Comparison of ENCODE assay signal across 8 cellular contexts in genomic region chrX:132216283-132216682, GRCh38. TPM values are rescaled to one million over a fixed set of nuclear protein-coding genes. Genes with fewer than 3 reads are reported as not detected.
DNase-seq lines count a peak whose midpoint lies in the region; ATAC-seq lines count a peak whose summit lies in the region.

No MANE protein-coding gene starts in this region.

- ATAC-seq in HG03045 (IDR thresholded peaks at IDR 0.05; ENCODE audit: unreplicated experiment) (no peak), GM18861 (IDR thresholded peaks at IDR 0.05; ENCODE audit: unreplicated experiment) (no peak)

- WGBS in mesodermal cell (ENCODE audit: insufficient coverage in 2 of 2), 2 experiments: no CpG with 5 or more reads among the region's 8 CpGs

- peak overlapping the region; percentile 58 for H3K4me3 ChIP-seq in mesodermal cell (ENCODE audit: extremely low read depth, insufficient read depth, low read length, poor library complexity, severe bottlenecking)

- H3K36me3 ChIP-seq in mesodermal cell (ENCODE audit: control insufficient read depth, insufficient read depth, low read length): peaks cover 19% of the 10 kb centered on the region

- H3K9me3 ChIP-seq in mesodermal cell (ENCODE audit: control insufficient read depth, low read length): no peaks in the 10 kb centered on the region

- peak; percentile 1 for DNase-seq in stimulated activated CD4-positive, alpha-beta T cell treated with anti-CD3 and anti-CD28 coated beads, Interleukin-2, amount 100 ng/mL, for 4 hours (ENCODE audit: low read depth)
- DNase-seq in stimulated activated CD4-positive, alpha-beta T cell treated with anti-CD3 and anti-CD28 coated beads, Interleukin-2, amount 100 ng/mL, for 48 hours: no peak
- peak; percentile 55 for DNase-seq in amniotic epithelial cell (ENCODE audit: low read depth)
- DNase-seq in retina: no peak
- DNase-seq in NCI-H2029 treated with DMSO at 0.1 percent for 48 hours (lab: John Stamatoyannopoulos, UW): no peak

- no peak overlapping the region for H3K27ac ChIP-seq in mesodermal cell (ENCODE audit: low read depth, low read length, severe bottlenecking)

- no peaks in the 10 kb centered on the region for H3K4me1 ChIP-seq in mesodermal cell (ENCODE audit: control insufficient read depth, insufficient read depth, low read length, poor library complexity, severe bottlenecking)

RNA-seq across cellular contexts. Expression of gene RAP2C, which starts 3.0 kb away (rescaled TPM):
- 30.9 TPM for polyA plus RNA-seq in mesodermal cell (2013, experiment 1 of 2)
- 31.9 TPM for polyA plus RNA-seq in mesodermal cell (2013, experiment 2 of 2)

Comparison
In these comparisons a context has a peak if more than half of its experiments do, and no peak if none do; other contexts are left out.
1. DNase-seq: peak in stimulated activated CD4-positive, alpha-beta T cell treated with anti-CD3 and anti-CD28 coated beads, Interleukin-2, amount 100 ng/mL, for 4 hours (single experiment) and amniotic epithelial cell (single experiment); none in stimulated activated CD4-positive, alpha-beta T cell treated with anti-CD3 and anti-CD28 coated beads, Interleukin-2, amount 100 ng/mL, for 48 hours (0 of 2), retina (single experiment) and NCI-H2029 treated with DMSO at 0.1 percent for 48 hours (single experiment).